ENCODE assay signal across 15 cellular contexts in genomic region chr11:74926304-74927030, GRCh38. TPM values are rescaled to one million over a fixed set of nuclear protein-coding genes. Genes with fewer than 3 reads are reported as not detected.
DNase-seq lines count a peak whose midpoint lies in the region; ATAC-seq and TF ChIP-seq lines count a peak whose summit lies in the region.
"Had no signal": no experiment of that assay in that cellular context is flagged by ENCODE, and none has a peak within 500 bp of the region (broad histone marks: within the 10 kb centered on the region; RNA-seq: fewer than 3 reads in every experiment).

No MANE protein-coding gene starts in this region.

- in situ Hi-C loops in GM23248 (cut with MboI) = no loop called here

- H2AFZ ChIP-seq in GM23248 = no peak overlapping the region
- no peak overlapping the region for H2AFZ ChIP-seq in fibroblast of lung (ENCODE audit: low read length)

- H3K9ac ChIP-seq in GM23248 (peak overlapping the region; percentile 25; the same call in 1 of the 2 replicates), fibroblast of lung (ENCODE audit: insufficient read depth, low read length) (no peak overlapping the region)

- H3K27ac ChIP-seq in GM23248 = peak overlapping the region; percentile 59
- no peak overlapping the region for H3K27ac ChIP-seq in fibroblast of lung (ENCODE audit: insufficient read depth, low read length)
- no peak overlapping the region for H3K27ac ChIP-seq in esophagus squamous epithelium
- H3K27ac ChIP-seq: esophagus muscularis mucosa, VCaP had no signal

- 39 to 41% methylated on average over 8 of the region's 8 CpGs for WGBS in GM23248 (ENCODE audit: low coverage in 1 of 2, low lambda C conversion rate in 2 of 2, missing lambda C conversion rate in 2 of 2), 2 experiments
- 76 to 88% methylated on average over 8 of the region's 8 CpGs for WGBS in esophagus squamous epithelium, 2 donors

- intact Hi-C loops in esophagus squamous epithelium (cut with DNase I) = loop anchor here (5.0 to 10.0 kb wide), 3 partner anchors 106 to 318 kb away; partner anchors contain the start of gene TPBGL

- no peak for ATAC-seq in GM18519 (IDR thresholded peaks at IDR 0.05; ENCODE audit: low FRiP score, unreplicated experiment)
- ATAC-seq in HG03469 (IDR thresholded peaks at IDR 0.05; ENCODE audit: unreplicated experiment) = no peak
- ATAC-seq: mucosa of descending colon had no signal

- H3K27me3 Mint-ChIP-seq in T-helper 2 cell treated with Interferon-gamma antibody and Interleukin-4, amounts not matched to agents 5 μg/mL and 100 μg/mL, for 36 hours (ENCODE audit: low read depth) = no peaks in the 10 kb centered on the region
- H3K27me3 Mint-ChIP-seq: activated naive CD4-positive, alpha-beta T cell treated with anti-CD3 and anti-CD28 coated beads, Interleukin-2, amount 50 U/mL, for 24 hours had no signal

- no peaks in the 10 kb centered on the region for H3K36me3 ChIP-seq in GM23248 (ENCODE audit: low read depth)
- H3K36me3 ChIP-seq in fibroblast of lung (ENCODE audit: control insufficient read depth, insufficient read depth, low read length) = no peaks in the 10 kb centered on the region
- H3K36me3 ChIP-seq in esophagus squamous epithelium = peaks cover 0 to 62% (median 0%) of the 10 kb centered on the region in 3 donors
- H3K36me3 ChIP-seq in H7 (replicated peaks; ENCODE audit: control insufficient read depth, insufficient read depth, low read length) = no peaks in the 10 kb centered on the region

- DNase-seq in AG09309 (ENCODE audit: low read depth) (peak; percentile 57), GM23248 (peak; percentile 81), fibroblast of lung (ENCODE audit: low read depth in 2 of 2) (peak; percentile 28 to 63), esophagus squamous epithelium (lab: John Stamatoyannopoulos, UW) (no peak), H7 (no peak)
- DNase-seq in T-helper 2 cell treated with Interferon-gamma antibody and Interleukin-4, amounts not matched to agents 5 μg/mL and 100 μg/mL, for 36 hours (ENCODE audit: low spot score) = peak; percentile 72
- DNase-seq: mucosa of descending colon, NCI-H1105, NCI-H524, SHP77 had no signal

- H3K9me3 Mint-ChIP-seq in T-helper 2 cell treated with Interferon-gamma antibody and Interleukin-4, amounts not matched to agents 5 μg/mL and 100 μg/mL, for 36 hours = no peaks in the 10 kb centered on the region
- H3K9me3 Mint-ChIP-seq: activated naive CD4-positive, alpha-beta T cell treated with anti-CD3 and anti-CD28 coated beads, Interleukin-2, amount 50 U/mL, for 24 hours had no signal

- H3K4me1 ChIP-seq in GM23248 (ENCODE audit: insufficient read depth) (peaks cover 32% of the 10 kb centered on the region), fibroblast of lung (ENCODE audit: control insufficient read depth, extremely low read depth, insufficient read depth, low read length) (peaks cover 7% of the 10 kb centered on the region), esophagus squamous epithelium (no peaks in the 10 kb centered on the region)
- H3K4me1 ChIP-seq: esophagus muscularis mucosa had no signal

- peaks cover 22% of the 10 kb centered on the region for H3K4me1 Mint-ChIP-seq in T-helper 2 cell treated with Interferon-gamma antibody and Interleukin-4, amounts not matched to agents 5 μg/mL and 100 μg/mL, for 36 hours (ENCODE audit: low read depth)
- H3K4me1 Mint-ChIP-seq: activated naive CD4-positive, alpha-beta T cell treated with anti-CD3 and anti-CD28 coated beads, Interleukin-2, amount 50 U/mL, for 24 hours had no signal

- H3K36me3 Mint-ChIP-seq in T-helper 2 cell treated with Interferon-gamma antibody and Interleukin-4, amounts not matched to agents 5 μg/mL and 100 μg/mL, for 36 hours (ENCODE audit: low read depth) = peaks cover 3% of the 10 kb centered on the region
- H3K36me3 Mint-ChIP-seq: activated naive CD4-positive, alpha-beta T cell treated with anti-CD3 and anti-CD28 coated beads, Interleukin-2, amount 50 U/mL, for 24 hours had no signal

- H3K27me3 ChIP-seq in GM23248 (replicated peaks; ENCODE audit: insufficient read depth) (no peaks in the 10 kb centered on the region), fibroblast of lung (ENCODE audit: control insufficient read depth, insufficient read depth, low read length) (no peaks in the 10 kb centered on the region), esophagus squamous epithelium (no peaks in the 10 kb centered on the region), H7 (ENCODE audit: control insufficient read depth, insufficient read depth, low read length) (no peaks in the 10 kb centered on the region)
- H3K27me3 ChIP-seq: esophagus muscularis mucosa had no signal

- peak overlapping the region; percentile 37 for H3K4me2 ChIP-seq in GM23248 (ENCODE audit: unreplicated experiment)
- no peak overlapping the region for H3K4me2 ChIP-seq in fibroblast of lung (ENCODE audit: extremely low read depth, insufficient read depth, low read length)

- TF ChIP-seq POLR2A in esophagus squamous epithelium (IDR thresholded peaks at IDR 0.05) = no peak

- H3K79me2 ChIP-seq in GM23248 (ENCODE audit: insufficient read depth) = no peaks in the 10 kb centered on the region
- no peaks in the 10 kb centered on the region for H3K79me2 ChIP-seq in fibroblast of lung (ENCODE audit: control insufficient read depth, insufficient read depth, low read length)

- no peak for TF ChIP-seq CTCF in AG09309 (IDR thresholded peaks at IDR 0.05; ENCODE audit: control insufficient read depth, insufficient read depth, low read depth, low read length, missing control alignments)
- no peak for TF ChIP-seq CTCF in fibroblast of lung (conservative IDR thresholded peaks at IDR 0.05 in 1 of 2, IDR thresholded peaks at IDR 0.05 in 1 of 2; ENCODE audit: low read depth in 1 of 2, low read length in 2 of 2)
- TF ChIP-seq CTCF in esophagus squamous epithelium (IDR thresholded peaks at IDR 0.05) = no peak

- peaks cover 24% of the 10 kb centered on the region for H3F3A ChIP-seq in GM23248 (ENCODE audit: insufficient read depth)

- H3K27ac Mint-ChIP-seq in T-helper 2 cell treated with Interferon-gamma antibody and Interleukin-4, amounts not matched to agents 5 μg/mL and 100 μg/mL, for 36 hours = peak overlapping the region; percentile 32
- H3K27ac Mint-ChIP-seq: activated naive CD4-positive, alpha-beta T cell treated with anti-CD3 and anti-CD28 coated beads, Interleukin-2, amount 50 U/mL, for 24 hours had no signal

- H3K4me3 ChIP-seq in AG09309 (ENCODE audit: control insufficient read depth, low read depth, low read length) (no peak overlapping the region), GM23248 (no peak overlapping the region), fibroblast of lung (replicated peaks in 1 of 4; ENCODE audit: control extremely low read depth in 1 of 4, insufficient read depth in 1 of 4, low read depth in 3 of 4, low read length in 4 of 4) (no peak overlapping the region), esophagus squamous epithelium (no peak overlapping the region), H7 (ENCODE audit: insufficient read depth, low read depth, low read length) (no peak overlapping the region)
- H3K4me3 ChIP-seq: esophagus muscularis mucosa, mucosa of descending colon had no signal

- H4K20me1 ChIP-seq in GM23248 (ENCODE audit: insufficient read depth) = no peaks in the 10 kb centered on the region
- no peaks in the 10 kb centered on the region for H4K20me1 ChIP-seq in fibroblast of lung (ENCODE audit: control insufficient read depth, extremely low read depth, insufficient read depth, low read length)

- H3K9me2 ChIP-seq in GM23248 (ENCODE audit: insufficient read depth) = no peaks in the 10 kb centered on the region

- H3K9me3 ChIP-seq in GM23248 (ENCODE audit: low read depth) (no peaks in the 10 kb centered on the region), fibroblast of lung (ENCODE audit: control insufficient read depth, insufficient read depth, low read depth, low read length) (no peaks in the 10 kb centered on the region), esophagus squamous epithelium (no peaks in the 10 kb centered on the region)
- H3K9me3 ChIP-seq: esophagus muscularis mucosa, mucosa of descending colon had no signal

- H3K4me3 Mint-ChIP-seq in T-helper 2 cell treated with Interferon-gamma antibody and Interleukin-4, amounts not matched to agents 5 μg/mL and 100 μg/mL, for 36 hours = no peak overlapping the region
- H3K4me3 Mint-ChIP-seq: activated naive CD4-positive, alpha-beta T cell treated with anti-CD3 and anti-CD28 coated beads, Interleukin-2, amount 50 U/mL, for 24 hours had no signal

RNA-seq across cellular contexts. Expression of gene XRRA1, which starts 22.4 kb away (rescaled TPM):
- 1.4 and 3.2 TPM in 2 replicates for total RNA-seq in GM23248 (2014; rRNA removed; shearing (Covaris generic))
- 7.0 and 7.3 TPM in 2 replicates for polyA plus RNA-seq in GM23248 (2016; fragmentation: Nextera tagmentation; extraction: Ambion mirVana)
- total RNA-seq in fibroblast of lung = 8.6 and 16.4 TPM in 2 replicates
- 5.0 and 5.5 TPM in 2 replicates for polyA plus RNA-seq in fibroblast of lung
- 4.2 and 5.4 TPM in 2 replicates for polyA plus RNA-seq in fibroblast of lung (2012)
- 14.8 and 31.2 TPM in 2 replicates for polyA minus RNA-seq in fibroblast of lung (ENCODE audit: low replicate concordance)
- total RNA-seq in esophagus squamous epithelium = 10 to 100 TPM in 2 of 4 donors, 1 to 10 TPM in 1, under 1 TPM in 1; 0.45 to 19.5 (median 9.1) TPM
- 11.1 and 12.1 TPM in 2 replicates for total RNA-seq in H7 (2014; rRNA removed; shearing (Covaris generic))

RNA-seq across cellular contexts. Expression of gene SPCS2, which starts 22.6 kb away (rescaled TPM):
- total RNA-seq in GM23248 (2014; rRNA removed; shearing (Covaris generic)) = 51.1 and 316 TPM in 2 replicates
- polyA plus RNA-seq in GM23248 (2016; fragmentation: Nextera tagmentation; extraction: Ambion mirVana) (335 and 370 TPM in 2 replicates), fibroblast of lung (87.4 and 97.9 TPM in 2 replicates)
- total RNA-seq in fibroblast of lung (9.2 and 11.7 TPM in 2 replicates), esophagus squamous epithelium (10 to 100 TPM; 40.7 to 62.8 (median 53.6) TPM)
- polyA plus RNA-seq in fibroblast of lung (2012) = 131 and 161 TPM in 2 replicates
- polyA minus RNA-seq in fibroblast of lung (ENCODE audit: low replicate concordance) = 45.6 and 67.0 TPM in 2 replicates
- 17.4 and 19.1 TPM in 2 replicates for total RNA-seq in H7 (2014; rRNA removed; shearing (Covaris generic))

Comparison
In these comparisons a context has a peak if more than half of its experiments do, and no peak if none do; other contexts are left out.
1. DNase-seq: peak in AG09309 (single experiment), GM23248 (single experiment), T-helper 2 cell treated with Interferon-gamma antibody and Interleukin-4, amounts not matched to agents 5 μg/mL and 100 μg/mL, for 36 hours (single experiment) and fibroblast of lung (2 of 2); none in esophagus squamous epithelium (single experiment) and H7 (single experiment).